In the genomic region with DNA sequence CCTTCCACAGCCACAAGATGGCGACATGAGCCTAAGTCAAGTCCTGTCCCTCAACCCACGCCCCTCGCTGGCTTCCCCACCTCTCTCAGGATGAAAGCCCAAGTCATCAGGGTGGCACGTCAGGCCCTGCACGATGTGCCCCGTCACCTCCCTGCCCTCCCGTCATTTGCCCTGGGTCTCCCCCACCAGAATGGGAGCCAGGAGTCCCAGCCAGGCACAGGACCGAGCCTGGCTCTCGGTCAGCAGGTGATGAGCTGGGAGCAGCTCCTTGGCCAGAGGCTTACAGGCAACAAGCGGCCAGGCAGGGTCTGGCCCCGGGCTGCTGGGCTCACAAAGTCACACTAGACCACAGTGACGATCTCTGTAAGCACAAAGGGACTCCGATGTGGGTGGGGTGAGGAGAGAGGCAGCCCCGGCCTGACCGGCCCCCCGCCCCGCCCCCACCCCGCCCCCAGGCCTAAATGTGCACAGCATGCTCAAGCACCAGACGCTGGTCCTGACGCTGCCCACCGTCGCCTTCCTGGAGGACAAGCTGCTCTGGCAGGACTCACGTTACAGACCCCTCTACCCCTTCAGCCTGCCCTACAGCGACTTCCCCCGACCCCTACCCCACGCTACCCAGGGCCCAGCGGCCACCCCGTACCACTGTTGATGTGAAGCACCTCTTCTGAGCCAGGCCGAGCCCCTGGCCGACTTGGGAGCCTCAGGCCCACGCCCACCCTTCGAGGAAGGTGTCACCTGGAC, we compare ENCODE assay signal across 1 cellular context.
A peak's percentile ranks its signal among the peaks of the same experiment; 100 is the strongest.
TF ChIP-seq lines count a peak whose summit lies in the region.

No MANE protein-coding gene starts in this region.

TF ChIP-seq in K562, 482 proteins besides CTCF, POLR2A, EP300 and RAD21:
- 0 out of 2 replicates have a peak, but pooled peaks have one; percentile 24 for TF ChIP-seq CREM (IDR thresholded peaks at IDR 0.05; ENCODE audit: low read depth)
- no peak for TF ChIP-seq ZZZ3 (IDR thresholded peaks at IDR 0.05)
- peak; percentile 70; the same call in 1 of the 2 replicates for TF ChIP-seq XRCC5 (IDR thresholded peaks at IDR 0.05; ENCODE audit: low read depth, low read length)
- no peak for TF ChIP-seq FOXM1 (IDR thresholded peaks at IDR 0.05; ENCODE audit: low read depth)
- TF ChIP-seq FOXM1 (CRISPR knock-in tag; IDR thresholded peaks at IDR 0.05; ENCODE audit: low read depth), result no peak
- TF ChIP-seq ESRRA (IDR thresholded peaks at IDR 0.05; ENCODE audit: borderline replicate concordance, low read depth), result peak; percentile 62
- peak; percentile 60; the same call in 1 of the 2 replicates for TF ChIP-seq EGR1 (conservative IDR thresholded peaks at IDR 0.05)
- TF ChIP-seq ZNF384 (IDR thresholded peaks at IDR 0.05; ENCODE audit: low read depth, low read length), result peak; percentile 99
- peak; percentile 77 for TF ChIP-seq SMC3 (conservative IDR thresholded peaks at IDR 0.05; ENCODE audit: insufficient read depth, low read depth, low read length)
- TF ChIP-seq SUPT5H (IDR thresholded peaks at IDR 0.05), result peak; percentile 40
- TF ChIP-seq ZBTB7A (IDR thresholded peaks at IDR 0.05; ENCODE audit: borderline replicate concordance, control insufficient read depth, low read depth, low read length), result peak; percentile 31; the same call in 1 of the 2 replicates
- TF ChIP-seq, protein P1, sequence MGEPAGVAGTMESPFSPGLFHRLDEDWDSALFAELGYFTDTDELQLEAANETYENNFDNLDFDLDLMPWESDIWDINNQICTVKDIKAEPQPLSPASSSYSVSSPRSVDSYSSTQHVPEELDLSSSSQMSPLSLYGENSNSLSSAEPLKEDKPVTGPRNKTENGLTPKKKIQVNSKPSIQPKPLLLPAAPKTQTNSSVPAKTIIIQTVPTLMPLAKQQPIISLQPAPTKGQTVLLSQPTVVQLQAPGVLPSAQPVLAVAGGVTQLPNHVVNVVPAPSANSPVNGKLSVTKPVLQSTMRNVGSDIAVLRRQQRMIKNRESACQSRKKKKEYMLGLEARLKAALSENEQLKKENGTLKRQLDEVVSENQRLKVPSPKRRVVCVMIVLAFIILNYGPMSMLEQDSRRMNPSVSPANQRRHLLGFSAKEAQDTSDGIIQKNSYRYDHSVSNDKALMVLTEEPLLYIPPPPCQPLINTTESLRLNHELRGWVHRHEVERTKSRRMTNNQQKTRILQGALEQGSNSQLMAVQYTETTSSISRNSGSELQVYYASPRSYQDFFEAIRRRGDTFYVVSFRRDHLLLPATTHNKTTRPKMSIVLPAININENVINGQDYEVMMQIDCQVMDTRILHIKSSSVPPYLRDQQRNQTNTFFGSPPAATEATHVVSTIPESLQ (CRISPR knock-in tag; IDR thresholded peaks at IDR 0.05), result no peak
- TF ChIP-seq, protein P2, sequence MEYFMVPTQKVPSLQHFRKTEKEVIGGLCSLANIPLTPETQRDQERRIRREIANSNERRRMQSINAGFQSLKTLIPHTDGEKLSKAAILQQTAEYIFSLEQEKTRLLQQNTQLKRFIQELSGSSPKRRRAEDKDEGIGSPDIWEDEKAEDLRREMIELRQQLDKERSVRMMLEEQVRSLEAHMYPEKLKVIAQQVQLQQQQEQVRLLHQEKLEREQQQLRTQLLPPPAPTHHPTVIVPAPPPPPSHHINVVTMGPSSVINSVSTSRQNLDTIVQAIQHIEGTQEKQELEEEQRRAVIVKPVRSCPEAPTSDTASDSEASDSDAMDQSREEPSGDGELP (CRISPR knock-in tag; IDR thresholded peaks at IDR 0.05; ENCODE audit: borderline replicate concordance), result peak; percentile 25; the same call in 1 of the 2 replicates
- peak; percentile 61; the same call in 1 of the 2 replicates for TF ChIP-seq RBFOX2 (IDR thresholded peaks at IDR 0.05; ENCODE audit: low read depth, low read length)
- TF ChIP-seq HLTF (IDR thresholded peaks at IDR 0.05), result no peak
- 0 out of 4 replicates have a peak, but pooled peaks of 1 of the 2 experiments have one; percentile 24 for TF ChIP-seq MAZ (CRISPR knock-in tag; conservative IDR thresholded peaks at IDR 0.05 in 1 of 2, IDR thresholded peaks at IDR 0.05 in 1 of 2)
- TF ChIP-seq, protein P3, sequence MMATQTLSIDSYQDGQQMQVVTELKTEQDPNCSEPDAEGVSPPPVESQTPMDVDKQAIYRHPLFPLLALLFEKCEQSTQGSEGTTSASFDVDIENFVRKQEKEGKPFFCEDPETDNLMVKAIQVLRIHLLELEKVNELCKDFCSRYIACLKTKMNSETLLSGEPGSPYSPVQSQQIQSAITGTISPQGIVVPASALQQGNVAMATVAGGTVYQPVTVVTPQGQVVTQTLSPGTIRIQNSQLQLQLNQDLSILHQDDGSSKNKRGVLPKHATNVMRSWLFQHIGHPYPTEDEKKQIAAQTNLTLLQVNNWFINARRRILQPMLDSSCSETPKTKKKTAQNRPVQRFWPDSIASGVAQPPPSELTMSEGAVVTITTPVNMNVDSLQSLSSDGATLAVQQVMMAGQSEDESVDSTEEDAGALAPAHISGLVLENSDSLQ (IDR thresholded peaks at IDR 0.05), result peak; percentile 65
- TF ChIP-seq CREB1 (IDR thresholded peaks at IDR 0.05), result no peak
- TF ChIP-seq CREB1 (CRISPR knock-in tag; IDR thresholded peaks at IDR 0.05), result 0 out of 2 replicates have a peak, but pooled peaks have one; percentile 17
- no peak for TF ChIP-seq NR3C1 (CRISPR knock-in tag; IDR thresholded peaks at IDR 0.05)
- peak; percentile 66 for TF ChIP-seq POLR2G (IDR thresholded peaks at IDR 0.05; ENCODE audit: low read depth, low read length)
- TF ChIP-seq HDAC1 (IDR thresholded peaks at IDR 0.05), result peak in 1 of 2 experiments; percentile 15; a peak in 1 of 4 replicates
- TF ChIP-seq TAF7 (tag; IDR thresholded peaks at IDR 0.05), result no peak
- TF ChIP-seq, protein P4, sequence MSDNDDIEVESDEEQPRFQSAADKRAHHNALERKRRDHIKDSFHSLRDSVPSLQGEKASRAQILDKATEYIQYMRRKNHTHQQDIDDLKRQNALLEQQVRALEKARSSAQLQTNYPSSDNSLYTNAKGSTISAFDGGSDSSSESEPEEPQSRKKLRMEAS (CRISPR knock-in tag; IDR thresholded peaks at IDR 0.05), result 0 out of 2 replicates have a peak, but pooled peaks have one; percentile 41
- peak; percentile 85 for TF ChIP-seq STAG1 (CRISPR knock-in tag; IDR thresholded peaks at IDR 0.05; ENCODE audit: borderline replicate concordance)
- TF ChIP-seq ARID2 (IDR thresholded peaks at IDR 0.05), result peak; percentile 64; the same call in 1 of the 2 replicates
- TF ChIP-seq MYNN (IDR thresholded peaks at IDR 0.05), result peak; percentile 66; the same call in 1 of the 2 replicates
- TF ChIP-seq MYNN (CRISPR knock-in tag; IDR thresholded peaks at IDR 0.05), result no peak
- TF ChIP-seq HDGF (IDR thresholded peaks at IDR 0.05), result peak; percentile 72; the same call in 1 of the 2 replicates
- TF ChIP-seq, protein P5, sequence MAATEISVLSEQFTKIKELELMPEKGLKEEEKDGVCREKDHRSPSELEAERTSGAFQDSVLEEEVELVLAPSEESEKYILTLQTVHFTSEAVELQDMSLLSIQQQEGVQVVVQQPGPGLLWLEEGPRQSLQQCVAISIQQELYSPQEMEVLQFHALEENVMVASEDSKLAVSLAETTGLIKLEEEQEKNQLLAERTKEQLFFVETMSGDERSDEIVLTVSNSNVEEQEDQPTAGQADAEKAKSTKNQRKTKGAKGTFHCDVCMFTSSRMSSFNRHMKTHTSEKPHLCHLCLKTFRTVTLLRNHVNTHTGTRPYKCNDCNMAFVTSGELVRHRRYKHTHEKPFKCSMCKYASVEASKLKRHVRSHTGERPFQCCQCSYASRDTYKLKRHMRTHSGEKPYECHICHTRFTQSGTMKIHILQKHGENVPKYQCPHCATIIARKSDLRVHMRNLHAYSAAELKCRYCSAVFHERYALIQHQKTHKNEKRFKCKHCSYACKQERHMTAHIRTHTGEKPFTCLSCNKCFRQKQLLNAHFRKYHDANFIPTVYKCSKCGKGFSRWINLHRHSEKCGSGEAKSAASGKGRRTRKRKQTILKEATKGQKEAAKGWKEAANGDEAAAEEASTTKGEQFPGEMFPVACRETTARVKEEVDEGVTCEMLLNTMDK (IDR thresholded peaks at IDR 0.05; ENCODE audit: borderline replicate concordance, insufficient read depth, low read depth, low read length, poor library complexity, severe bottlenecking), result peak; percentile 76
TF ChIP-seq in K562: peak in this region for 21.
